18 cellular contexts compared by ENCODE assay signal in genomic region chr12:28622416-28622815, GRCh38.
A peak's percentile ranks its signal among the peaks of the same experiment; 100 is the strongest.
DNase-seq lines count a peak whose midpoint lies in the region; ATAC-seq, FAIRE-seq and TF ChIP-seq lines count a peak whose summit lies in the region.
"Had no signal": no experiment of that assay in that cellular context is flagged by ENCODE, and none has a peak within 500 bp of the region (broad histone marks: within the 10 kb centered on the region; RNA-seq: fewer than 3 reads in every experiment).

No MANE protein-coding gene starts in this region.

- H3K36me3 ChIP-seq in SJSA1 (no peaks in the 10 kb centered on the region), pancreas (no peaks in the 10 kb centered on the region)

- H3K27ac ChIP-seq in SJSA1 (peak overlapping the region; percentile 23; the same call in 1 of the 2 replicates), pancreas (no peak overlapping the region)
- H3K27ac ChIP-seq: body of pancreas had no signal

- no peak for FAIRE-seq in pancreas (lab: Jason Lieb, UNC)
- FAIRE-seq: urothelium cell line had no signal

- DNase-seq in EL (peak; percentile 34), SJSA1 (ENCODE audit: low read depth in 1 of 2, low spot score in 2 of 2) (peak in 1 of 2 experiments; percentile 16), fibroblast of gingiva (ENCODE audit: low read depth) (peak; percentile 46), retinal pigment epithelial cell (ENCODE audit: low read depth) (peak; percentile 75), pancreas (no peak), DMS79 treated with DMSO at 0.1 percent for 48 hours (lab: John Stamatoyannopoulos, UW) (no peak)
- DNase-seq in activated CD4-positive, alpha-beta T cell treated with anti-CD3 and anti-CD28 coated beads, Interleukin-2, amount 50 U/mL, for 48 hours = no peak
- DNase-seq in activated CD4-positive, alpha-beta T cell treated with anti-CD3 and anti-CD28 coated beads for 36 hours = no peak
- DNase-seq: activated CD8-positive, alpha-beta memory T cell treated with anti-CD3 and anti-CD28 coated beads, Interleukin-2, amount 10 ng/mL, durations not matched to agents 7 days and 5 days; activated effector memory CD4-positive, alpha-beta T cell treated with anti-CD3 and anti-CD28 coated beads, Interleukin-2, amount 50 U/mL, for 16 hours; body of pancreas; effector CD4-positive, alpha-beta T cell; islet precursor cell; NCI-H1930; NCI-H524 treated with DMSO at 0.1 percent for 48 hours; stimulated activated naive CD4-positive, alpha-beta T cell treated with Interleukin-2 at 50 U/mL for 16 hours had no signal

- no peak for ATAC-seq in pancreas
- no peak for ATAC-seq in activated CD4-positive, alpha-beta T cell treated with anti-CD3 and anti-CD28 coated beads for 36 hours
- ATAC-seq: activated CD8-positive, alpha-beta memory T cell treated with anti-CD3 and anti-CD28 coated beads, Interleukin-2, amount 10 ng/mL, durations not matched to agents 7 days and 5 days; body of pancreas; WTC11 had no signal

- H3K4me3 Mint-ChIP-seq in activated CD4-positive, alpha-beta T cell treated with anti-CD3 and anti-CD28 coated beads for 36 hours = no peak overlapping the region
- H3K4me3 Mint-ChIP-seq: activated CD8-positive, alpha-beta memory T cell treated with anti-CD3 and anti-CD28 coated beads, Interleukin-2, amount 10 ng/mL, durations not matched to agents 7 days and 5 days; WTC11 had no signal

- no peaks in the 10 kb centered on the region for H3K4me1 Mint-ChIP-seq in activated CD4-positive, alpha-beta T cell treated with anti-CD3 and anti-CD28 coated beads for 36 hours
- H3K4me1 Mint-ChIP-seq: activated CD8-positive, alpha-beta memory T cell treated with anti-CD3 and anti-CD28 coated beads, Interleukin-2, amount 10 ng/mL, durations not matched to agents 7 days and 5 days; WTC11 had no signal

- H3K27ac Mint-ChIP-seq in activated CD4-positive, alpha-beta T cell treated with anti-CD3 and anti-CD28 coated beads for 36 hours = no peak overlapping the region
- H3K27ac Mint-ChIP-seq: activated CD8-positive, alpha-beta memory T cell treated with anti-CD3 and anti-CD28 coated beads, Interleukin-2, amount 10 ng/mL, durations not matched to agents 7 days and 5 days; WTC11 had no signal

- no peaks in the 10 kb centered on the region for H3K9me3 ChIP-seq in SJSA1 (replicated peaks)
- H3K9me3 ChIP-seq in pancreas = no peaks in the 10 kb centered on the region
- H3K9me3 ChIP-seq: body of pancreas had no signal

- CTCF ChIA-PET in activated CD4-positive, alpha-beta T cell treated with anti-CD3 and anti-CD28 coated beads for 36 hours (lab: Charles Lee) = no interaction called here

- POLR2A ChIA-PET in activated CD4-positive, alpha-beta T cell treated with anti-CD3 and anti-CD28 coated beads for 36 hours (lab: Charles Lee) = no interaction called here

- H3K9me3 Mint-ChIP-seq in activated CD4-positive, alpha-beta T cell treated with anti-CD3 and anti-CD28 coated beads for 36 hours (ENCODE audit: low read depth) = peaks cover 2% of the 10 kb centered on the region

- H3K4me3 ChIP-seq in SJSA1 = no peak overlapping the region
- H3K4me3 ChIP-seq in retinal pigment epithelial cell (ENCODE audit: low read length) = no peak overlapping the region
- H3K4me3 ChIP-seq in pancreas = no peak overlapping the region
- H3K4me3 ChIP-seq: body of pancreas had no signal

- 85 to 93% methylated on average over 3 of the region's 3 CpGs for WGBS in pancreas, 2 donors

- H3K36me3 Mint-ChIP-seq in activated CD4-positive, alpha-beta T cell treated with anti-CD3 and anti-CD28 coated beads for 36 hours (ENCODE audit: low read depth) = no peaks in the 10 kb centered on the region
- H3K36me3 Mint-ChIP-seq: activated CD8-positive, alpha-beta memory T cell treated with anti-CD3 and anti-CD28 coated beads, Interleukin-2, amount 10 ng/mL, durations not matched to agents 7 days and 5 days; WTC11 had no signal

- intact Hi-C loops in pancreas (cut with DNase I) = no loop called here
- intact Hi-C loops in activated CD4-positive, alpha-beta T cell treated with anti-CD3 and anti-CD28 coated beads for 36 hours (cut with DNase I, micrococcal nuclease) = no loop called here

- TF ChIP-seq CTCF in retinal pigment epithelial cell (conservative IDR thresholded peaks at IDR 0.05; ENCODE audit: low read depth, low read length) (no peak), pancreas (IDR thresholded peaks at IDR 0.05) (no peak)

- no peaks in the 10 kb centered on the region for H3K27me3 ChIP-seq in SJSA1 (replicated peaks)
- no peaks in the 10 kb centered on the region for H3K27me3 ChIP-seq in pancreas
- H3K27me3 ChIP-seq: body of pancreas had no signal

- H3K27me3 Mint-ChIP-seq in activated CD4-positive, alpha-beta T cell treated with anti-CD3 and anti-CD28 coated beads for 36 hours = peaks cover 2% of the 10 kb centered on the region

- H3K4me1 ChIP-seq in SJSA1 (replicated peaks) (peaks cover 14% of the 10 kb centered on the region), pancreas (no peaks in the 10 kb centered on the region)
- H3K4me1 ChIP-seq: body of pancreas had no signal

Comparison
In these comparisons a context has a peak if more than half of its experiments do, and no peak if none do; other contexts are left out.
1. DNase-seq: peak in EL (single experiment), fibroblast of gingiva (single experiment) and retinal pigment epithelial cell (single experiment); none in pancreas (0 of 6), DMS79 treated with DMSO at 0.1 percent for 48 hours (single experiment), activated CD4-positive, alpha-beta T cell treated with anti-CD3 and anti-CD28 coated beads, Interleukin-2, amount 50 U/mL, for 48 hours (0 of 2) and activated CD4-positive, alpha-beta T cell treated with anti-CD3 and anti-CD28 coated beads for 36 hours (single experiment).